Comparison of ENCODE assay signal across 14 cellular contexts in the genomic region with DNA sequence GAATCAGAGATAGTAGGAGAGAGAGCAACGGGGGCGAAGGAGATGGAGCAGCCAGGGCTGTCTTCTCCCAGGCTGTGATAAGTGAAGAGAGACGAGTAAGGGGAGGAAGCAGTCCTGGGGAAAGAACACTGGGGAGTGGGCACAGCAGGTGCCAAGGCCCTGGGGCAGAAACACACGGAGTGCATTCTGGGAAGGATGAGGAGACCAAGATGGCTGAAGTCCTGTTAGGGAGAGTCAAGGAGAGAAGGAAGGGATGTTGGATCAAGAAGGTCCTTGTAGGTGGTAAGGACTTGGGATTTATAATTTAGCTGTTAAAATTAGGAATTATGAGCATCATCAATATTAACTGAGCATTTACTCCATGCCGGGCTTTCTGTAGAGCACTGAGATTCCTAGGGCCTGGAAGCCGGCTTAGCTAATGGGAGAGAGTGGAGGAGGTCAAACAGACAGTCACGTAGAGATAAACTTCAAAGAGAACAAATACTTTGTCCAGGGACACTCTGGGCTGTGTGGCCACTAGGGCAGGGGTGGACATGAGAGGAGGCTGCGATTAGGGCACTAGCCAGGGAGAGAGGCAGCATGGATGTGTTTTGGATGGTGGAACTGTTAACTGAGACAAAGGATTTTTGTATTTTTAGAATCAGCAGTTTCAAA.
DNase-seq lines count a peak whose midpoint lies in the region; ATAC-seq and TF ChIP-seq lines count a peak whose summit lies in the region.
"Had no signal": no experiment of that assay in that cellular context is flagged by ENCODE, and none has a peak within 500 bp of the region (broad histone marks: within the 10 kb centered on the region; RNA-seq: fewer than 3 reads in every experiment).

No MANE protein-coding gene starts in this region.

- no peak overlapping the region for H3K4me3 Mint-ChIP-seq in stimulated activated memory B cell treated with anti-CD40 and anti-IgM and Interleukin-4, amounts not matched to agents 10 μg/mL and 1 μg/mL and 100 μg/mL, for 72 hours
- H3K4me3 Mint-ChIP-seq: CD4-positive, CD25-positive, alpha-beta regulatory T cell; CD8-positive, alpha-beta memory T cell; GM23338 had no signal

- no peaks in the 10 kb centered on the region for H3K27me3 ChIP-seq in adrenal gland
- no peaks in the 10 kb centered on the region for H3K27me3 ChIP-seq in layer of hippocampus (ENCODE audit: control insufficient read depth, insufficient read depth, low read length)
- peaks cover 0 to 18% (median 0%) of the 10 kb centered on the region in 3 experiments for H3K27me3 ChIP-seq in neuronal stem cell (ENCODE audit: control insufficient read depth in 3 of 3, insufficient read depth in 3 of 3, low read depth in 1 of 3, low read length in 3 of 3)
- H3K27me3 ChIP-seq in thyroid gland = no peaks in the 10 kb centered on the region
- H3K27me3 ChIP-seq: BE2C had no signal

- H3K27me3 Mint-ChIP-seq in stimulated activated memory B cell treated with anti-CD40 and anti-IgM and Interleukin-4, amounts not matched to agents 10 μg/mL and 1 μg/mL and 100 μg/mL, for 72 hours = no peaks in the 10 kb centered on the region
- H3K27me3 Mint-ChIP-seq: CD4-positive, CD25-positive, alpha-beta regulatory T cell had no signal

- H4K91ac ChIP-seq in neuronal stem cell (ENCODE audit: low read depth, low read length, poor library complexity) = no peak overlapping the region

- no peak overlapping the region for H3K27ac Mint-ChIP-seq in stimulated activated memory B cell treated with anti-CD40 and anti-IgM and Interleukin-4, amounts not matched to agents 10 μg/mL and 1 μg/mL and 100 μg/mL, for 72 hours
- H3K27ac Mint-ChIP-seq: CD4-positive, CD25-positive, alpha-beta regulatory T cell; GM23338 had no signal

- no peak overlapping the region for H2BK5ac ChIP-seq in neuronal stem cell (ENCODE audit: low read length)

- H3K79me1 ChIP-seq in neuronal stem cell (ENCODE audit: low read depth, low read length) = peaks cover 2% of the 10 kb centered on the region

- H3K4me2 ChIP-seq in neuronal stem cell (ENCODE audit: insufficient read depth, low read length, poor library complexity, severe bottlenecking) = no peak overlapping the region
- H3K4me2 ChIP-seq: GM23338 had no signal

- H3K4me3 ChIP-seq in adrenal gland (no peak overlapping the region), neuronal stem cell (ENCODE audit: low read length in 2 of 2) (no peak overlapping the region), thyroid gland (replicated peaks in 1 of 3) (no peak overlapping the region)
- H3K4me3 ChIP-seq: GM23338 had no signal

- ATAC-seq in stimulated activated memory B cell treated with anti-CD40 and anti-IgM and Interleukin-4, amounts not matched to agents 10 μg/mL and 1 μg/mL and 100 μg/mL, for 72 hours = no peak
- ATAC-seq: GM23338, HCT116 had no signal

- H2BK12ac ChIP-seq in neuronal stem cell (ENCODE audit: low read length) = no peak overlapping the region

- TF ChIP-seq POLR2A in adrenal gland (IDR thresholded peaks at IDR 0.05) (peak in 1 of 2 donors; percentile 29), thyroid gland (IDR thresholded peaks at IDR 0.05) (no peak)

- no peaks in the 10 kb centered on the region for H3K9me3 ChIP-seq in adrenal gland (replicated peaks in 1 of 3)
- peaks cover 10 to 15% of the 10 kb centered on the region in 2 donors for H3K9me3 ChIP-seq in neuronal stem cell (replicated peaks in 1 of 2; ENCODE audit: control insufficient read depth in 2 of 2, insufficient read depth in 1 of 2, low read depth in 1 of 2, low read length in 2 of 2)
- no peaks in the 10 kb centered on the region for H3K9me3 ChIP-seq in thyroid gland
- H3K9me3 ChIP-seq: BE2C had no signal

- peak overlapping the region; percentile 90 for H2BK120ac ChIP-seq in neuronal stem cell (ENCODE audit: low read depth, low read length)

- no peak overlapping the region for H2BK15ac ChIP-seq in neuronal stem cell (ENCODE audit: low read length)

- peak overlapping the region in 2 of 5 donors; percentile 46 to 72 for H3K27ac ChIP-seq in adrenal gland
- H3K27ac ChIP-seq in layer of hippocampus (ENCODE audit: low read depth, low read length) = peak overlapping the region; percentile 46
- peak overlapping the region; percentile 93 for H3K27ac ChIP-seq in neuronal stem cell (replicated peaks; ENCODE audit: low read length)
- H3K27ac ChIP-seq in thyroid gland = no peak overlapping the region

- peak overlapping the region; percentile 54 for H3K18ac ChIP-seq in neuronal stem cell (ENCODE audit: low read length)

- peak in 3 of 6 experiments; percentile 22 to 36 (median 31) for TF ChIP-seq CTCF in adrenal gland (IDR thresholded peaks at IDR 0.05)
- TF ChIP-seq CTCF in thyroid gland (IDR thresholded peaks at IDR 0.05) = no peak

- H3K36me3 ChIP-seq in adrenal gland (replicated peaks in 1 of 2) (no peaks in the 10 kb centered on the region), neuronal stem cell (replicated peaks in 1 of 2; ENCODE audit: control insufficient read depth in 2 of 2, insufficient read depth in 2 of 2, low read length in 2 of 2) (no peaks in the 10 kb centered on the region), thyroid gland (no peaks in the 10 kb centered on the region)
- H3K36me3 ChIP-seq: BE2C had no signal

- peaks cover 12% of the 10 kb centered on the region for H3K9me3 Mint-ChIP-seq in stimulated activated memory B cell treated with anti-CD40 and anti-IgM and Interleukin-4, amounts not matched to agents 10 μg/mL and 1 μg/mL and 100 μg/mL, for 72 hours

- H3K23ac ChIP-seq in neuronal stem cell (ENCODE audit: low read depth, low read length, poor library complexity) = no peak overlapping the region

- H3K4ac ChIP-seq in neuronal stem cell (ENCODE audit: low read length) = no peak overlapping the region

- DNase-seq in adrenal gland (peak in 6 of 7 donors; percentile 56 to 80 (median 72)), neuronal stem cell (ENCODE audit: low spot score) (no peak), kidney tubule cell (ENCODE audit: low spot score) (no peak), thyroid gland (no peak)
- DNase-seq: ACHN; BE2C; Caco-2; CD4-positive, CD25-positive, alpha-beta regulatory T cell; CD8-positive, alpha-beta memory T cell; H7 had no signal

- no peak overlapping the region for H2AFZ ChIP-seq in neuronal stem cell (ENCODE audit: low read length)
- H2AFZ ChIP-seq: GM23338 had no signal

- no peak overlapping the region for H3K14ac ChIP-seq in neuronal stem cell (ENCODE audit: low read length)

- H3K36me3 Mint-ChIP-seq in stimulated activated memory B cell treated with anti-CD40 and anti-IgM and Interleukin-4, amounts not matched to agents 10 μg/mL and 1 μg/mL and 100 μg/mL, for 72 hours = no peaks in the 10 kb centered on the region
- H3K36me3 Mint-ChIP-seq: CD4-positive, CD25-positive, alpha-beta regulatory T cell; CD8-positive, alpha-beta memory T cell had no signal

- intact Hi-C loops in adrenal gland (cut with DNase I) = no loop called here
- intact Hi-C loops in thyroid gland (cut with DNase I) = no loop called here

- H3K4me1 Mint-ChIP-seq in stimulated activated memory B cell treated with anti-CD40 and anti-IgM and Interleukin-4, amounts not matched to agents 10 μg/mL and 1 μg/mL and 100 μg/mL, for 72 hours = no peaks in the 10 kb centered on the region
- H3K4me1 Mint-ChIP-seq: CD4-positive, CD25-positive, alpha-beta regulatory T cell; CD8-positive, alpha-beta memory T cell; GM23338 had no signal

- WGBS in adrenal gland, 4 donors = 34 to 53% (median 45%) methylated on average over 8 of the region's 8 CpGs
- WGBS in neuronal stem cell (ENCODE audit: extremely low coverage in 2 of 2, insufficient read length in 2 of 2, insufficient replicate concordance in 1 of 2), 2 donors = no CpG with 5 or more reads among the region's 8 CpGs
- 56 to 66% methylated on average over 8 of the region's 8 CpGs for WGBS in thyroid gland, 2 donors

- no peak overlapping the region for H2AK5ac ChIP-seq in neuronal stem cell (ENCODE audit: low read depth, low read length)

- no peak overlapping the region for H3K9ac ChIP-seq in neuronal stem cell (ENCODE audit: low read depth, low read length, poor library complexity)

- H4K8ac ChIP-seq in neuronal stem cell (ENCODE audit: low read depth, low read length) = no peak overlapping the region

- H3K4me1 ChIP-seq in adrenal gland (replicated peaks in 1 of 2) (peaks cover 25 to 38% of the 10 kb centered on the region in 2 donors), neuronal stem cell (ENCODE audit: control insufficient read depth in 2 of 2, insufficient read depth in 1 of 2, low read depth in 1 of 2, low read length in 2 of 2) (peaks cover 15 to 33% of the 10 kb centered on the region in 2 donors), thyroid gland (no peaks in the 10 kb centered on the region)
- H3K4me1 ChIP-seq: BE2C, Caco-2 had no signal

Comparison
In these comparisons a context has a peak if more than half of its experiments do, and no peak if none do; other contexts are left out.
1. DNase-seq: peak in adrenal gland (6 of 7); none in neuronal stem cell (single experiment), kidney tubule cell (single experiment) and thyroid gland (0 of 2).
2. H3K27ac ChIP-seq: peak in layer of hippocampus (single experiment) and neuronal stem cell (single experiment); none in thyroid gland (0 of 3).